1 cellular context compared by ENCODE assay signal in the genomic region with DNA sequence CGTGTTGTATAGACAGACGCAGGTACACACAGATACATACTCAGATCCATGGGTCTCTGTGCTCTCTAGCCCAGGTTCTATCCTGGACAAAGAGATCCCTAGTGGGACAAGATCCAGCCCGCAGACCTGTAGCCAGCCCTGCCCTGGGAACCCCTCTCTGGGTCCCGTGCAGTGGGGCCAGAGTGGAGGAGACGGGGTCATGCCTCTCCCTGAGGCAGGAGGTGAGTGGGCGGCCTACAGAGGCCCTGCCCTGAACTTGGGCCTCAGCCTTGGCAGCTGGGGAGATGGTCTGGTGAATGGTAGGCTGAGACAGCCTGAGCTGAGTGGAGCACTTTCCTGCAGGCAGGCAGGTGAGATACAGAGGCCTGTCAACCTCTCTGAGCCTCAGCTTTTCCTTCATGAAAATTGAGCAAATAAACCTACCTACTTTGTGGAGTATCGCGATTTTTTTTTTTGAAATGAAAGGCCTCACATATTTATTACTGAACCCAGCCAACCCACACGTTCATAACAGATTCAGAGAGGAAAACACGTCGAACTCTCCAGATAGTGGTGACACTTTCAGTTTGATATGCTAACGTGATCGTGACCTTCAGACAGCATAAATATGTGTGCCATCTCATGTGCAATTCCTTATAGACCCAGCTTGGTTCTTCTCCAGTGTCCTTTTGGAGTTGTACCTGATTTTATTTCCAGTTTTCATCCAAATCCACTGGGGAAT.
TF ChIP-seq lines count a peak whose summit lies in the region.

No MANE protein-coding gene starts in this region.

TF ChIP-seq in HepG2, 621 proteins besides CTCF, POLR2A, EP300 and RAD21 (continued from another document):
- TF ChIP-seq ZNF205 (CRISPR knock-in tag; IDR thresholded peaks at IDR 0.05) (no peak), HOXA3 (CRISPR knock-in tag; IDR thresholded peaks at IDR 0.05) (0 out of 2 replicates have a peak, but pooled peaks have one; percentile 12), NFE2L2 (IDR thresholded peaks at IDR 0.05; ENCODE audit: low read length) (no peak), SMYD3 (CRISPR knock-in tag; IDR thresholded peaks at IDR 0.05) (no peak), CHD4 (IDR thresholded peaks at IDR 0.05; ENCODE audit: borderline replicate concordance, low read length) (no peak), ZNF292 (CRISPR knock-in tag; IDR thresholded peaks at IDR 0.05; ENCODE audit: borderline replicate concordance, low read depth) (0 out of 2 replicates have a peak, but pooled peaks have one; percentile 39), HOXA7 (CRISPR knock-in tag; IDR thresholded peaks at IDR 0.05) (no peak), ZNF552 (CRISPR knock-in tag; IDR thresholded peaks at IDR 0.05; ENCODE audit: borderline replicate concordance) (no peak), ATM (IDR thresholded peaks at IDR 0.05; ENCODE audit: borderline replicate concordance) (no peak), ZNF652 (CRISPR knock-in tag; IDR thresholded peaks at IDR 0.05; ENCODE audit: borderline replicate concordance, low read depth) (no peak), MTA1 (CRISPR knock-in tag; IDR thresholded peaks at IDR 0.05; ENCODE audit: borderline replicate concordance) (no peak), RARA (CRISPR knock-in tag; IDR thresholded peaks at IDR 0.05) (0 out of 2 replicates have a peak, but pooled peaks have one; percentile 8), AHR (CRISPR knock-in tag; IDR thresholded peaks at IDR 0.05) (0 out of 2 replicates have a peak, but pooled peaks have one; percentile 26), SMAD9 (CRISPR knock-in tag; IDR thresholded peaks at IDR 0.05) (no peak), SALL1 (CRISPR knock-in tag; IDR thresholded peaks at IDR 0.05) (peak; percentile 22; the same call in 1 of the 2 replicates), ZNF10 (CRISPR knock-in tag; IDR thresholded peaks at IDR 0.05; ENCODE audit: borderline replicate concordance, low read depth) (no peak), ZNF451 (CRISPR knock-in tag; IDR thresholded peaks at IDR 0.05) (no peak), ZMYM3 (CRISPR knock-in tag; IDR thresholded peaks at IDR 0.05) (peak; percentile 48; the same call in 1 of the 2 replicates), ZNF510 (CRISPR knock-in tag; IDR thresholded peaks at IDR 0.05; ENCODE audit: low read depth) (no peak), ATF7-NPFF (CRISPR knock-in tag; IDR thresholded peaks at IDR 0.05; ENCODE audit: low read depth) (no peak), TRIM24 (CRISPR knock-in tag; IDR thresholded peaks at IDR 0.05) (no peak), RFX3 (CRISPR knock-in tag; IDR thresholded peaks at IDR 0.05) (no peak), TP53 (CRISPR knock-in tag; conservative IDR thresholded peaks at IDR 0.05) (no peak), GFI1 (CRISPR knock-in tag; IDR thresholded peaks at IDR 0.05; ENCODE audit: borderline replicate concordance) (no peak), MLLT10 (CRISPR knock-in tag; IDR thresholded peaks at IDR 0.05) (no peak), STAG1 (CRISPR knock-in tag; IDR thresholded peaks at IDR 0.05) (no peak), ZKSCAN5 (CRISPR knock-in tag; IDR thresholded peaks at IDR 0.05) (peak; percentile 87; the same call in 1 of the 2 replicates), TCF7L2 (IDR thresholded peaks at IDR 0.05; ENCODE audit: low read depth, low read length) (no peak), ZNF557 (CRISPR knock-in tag; IDR thresholded peaks at IDR 0.05) (no peak), ZNF782 (CRISPR knock-in tag; IDR thresholded peaks at IDR 0.05; ENCODE audit: borderline replicate concordance) (no peak), ZNF124 (CRISPR knock-in tag; IDR thresholded peaks at IDR 0.05) (no peak), CBX5 (CRISPR knock-in tag; IDR thresholded peaks at IDR 0.05; ENCODE audit: borderline replicate concordance) (no peak), SAP130 (CRISPR knock-in tag; IDR thresholded peaks at IDR 0.05; ENCODE audit: low read depth) (0 out of 2 replicates have a peak, but pooled peaks have one; percentile 13), ZNF354B (CRISPR knock-in tag; IDR thresholded peaks at IDR 0.05) (no peak)
- TF ChIP-seq, protein P1, sequence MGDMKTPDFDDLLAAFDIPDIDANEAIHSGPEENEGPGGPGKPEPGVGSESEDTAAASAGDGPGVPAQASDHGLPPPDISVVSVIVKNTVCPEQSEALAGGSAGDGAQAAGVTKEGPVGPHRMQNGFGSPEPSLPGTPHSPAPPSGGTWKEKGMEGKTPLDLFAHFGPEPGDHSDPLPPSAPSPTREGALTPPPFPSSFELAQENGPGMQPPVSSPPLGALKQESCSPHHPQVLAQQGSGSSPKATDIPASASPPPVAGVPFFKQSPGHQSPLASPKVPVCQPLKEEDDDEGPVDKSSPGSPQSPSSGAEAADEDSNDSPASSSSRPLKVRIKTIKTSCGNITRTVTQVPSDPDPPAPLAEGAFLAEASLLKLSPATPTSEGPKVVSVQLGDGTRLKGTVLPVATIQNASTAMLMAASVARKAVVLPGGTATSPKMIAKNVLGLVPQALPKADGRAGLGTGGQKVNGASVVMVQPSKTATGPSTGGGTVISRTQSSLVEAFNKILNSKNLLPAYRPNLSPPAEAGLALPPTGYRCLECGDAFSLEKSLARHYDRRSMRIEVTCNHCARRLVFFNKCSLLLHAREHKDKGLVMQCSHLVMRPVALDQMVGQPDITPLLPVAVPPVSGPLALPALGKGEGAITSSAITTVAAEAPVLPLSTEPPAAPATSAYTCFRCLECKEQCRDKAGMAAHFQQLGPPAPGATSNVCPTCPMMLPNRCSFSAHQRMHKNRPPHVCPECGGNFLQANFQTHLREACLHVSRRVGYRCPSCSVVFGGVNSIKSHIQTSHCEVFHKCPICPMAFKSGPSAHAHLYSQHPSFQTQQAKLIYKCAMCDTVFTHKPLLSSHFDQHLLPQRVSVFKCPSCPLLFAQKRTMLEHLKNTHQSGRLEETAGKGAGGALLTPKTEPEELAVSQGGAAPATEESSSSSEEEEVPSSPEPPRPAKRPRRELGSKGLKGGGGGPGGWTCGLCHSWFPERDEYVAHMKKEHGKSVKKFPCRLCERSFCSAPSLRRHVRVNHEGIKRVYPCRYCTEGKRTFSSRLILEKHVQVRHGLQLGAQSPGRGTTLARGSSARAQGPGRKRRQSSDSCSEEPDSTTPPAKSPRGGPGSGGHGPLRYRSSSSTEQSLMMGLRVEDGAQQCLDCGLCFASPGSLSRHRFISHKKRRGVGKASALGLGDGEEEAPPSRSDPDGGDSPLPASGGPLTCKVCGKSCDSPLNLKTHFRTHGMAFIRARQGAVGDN (CRISPR knock-in tag; IDR thresholded peaks at IDR 0.05) = peak; percentile 70
- TF ChIP-seq, protein P2, sequence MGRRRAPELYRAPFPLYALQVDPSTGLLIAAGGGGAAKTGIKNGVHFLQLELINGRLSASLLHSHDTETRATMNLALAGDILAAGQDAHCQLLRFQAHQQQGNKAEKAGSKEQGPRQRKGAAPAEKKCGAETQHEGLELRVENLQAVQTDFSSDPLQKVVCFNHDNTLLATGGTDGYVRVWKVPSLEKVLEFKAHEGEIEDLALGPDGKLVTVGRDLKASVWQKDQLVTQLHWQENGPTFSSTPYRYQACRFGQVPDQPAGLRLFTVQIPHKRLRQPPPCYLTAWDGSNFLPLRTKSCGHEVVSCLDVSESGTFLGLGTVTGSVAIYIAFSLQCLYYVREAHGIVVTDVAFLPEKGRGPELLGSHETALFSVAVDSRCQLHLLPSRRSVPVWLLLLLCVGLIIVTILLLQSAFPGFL (CRISPR knock-in tag; IDR thresholded peaks at IDR 0.05) = no peak
- TF ChIP-seq, protein P3, sequence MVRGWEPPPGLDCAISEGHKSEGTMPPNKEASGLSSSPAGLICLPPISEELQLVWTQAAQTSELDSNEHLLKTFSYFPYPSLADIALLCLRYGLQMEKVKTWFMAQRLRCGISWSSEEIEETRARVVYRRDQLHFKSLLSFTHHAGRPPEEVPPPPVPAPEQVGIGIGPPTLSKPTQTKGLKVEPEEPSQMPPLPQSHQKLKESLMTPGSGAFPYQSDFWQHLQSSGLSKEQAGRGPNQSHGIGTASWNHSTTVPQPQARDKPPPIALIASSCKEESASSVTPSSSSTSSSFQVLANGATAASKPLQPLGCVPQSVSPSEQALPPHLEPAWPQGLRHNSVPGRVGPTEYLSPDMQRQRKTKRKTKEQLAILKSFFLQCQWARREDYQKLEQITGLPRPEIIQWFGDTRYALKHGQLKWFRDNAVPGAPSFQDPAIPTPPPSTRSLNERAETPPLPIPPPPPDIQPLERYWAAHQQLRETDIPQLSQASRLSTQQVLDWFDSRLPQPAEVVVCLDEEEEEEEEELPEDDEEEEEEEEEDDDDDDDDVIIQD (CRISPR knock-in tag; IDR thresholded peaks at IDR 0.05; ENCODE audit: low read depth) = no peak
- TF ChIP-seq, protein P4, sequence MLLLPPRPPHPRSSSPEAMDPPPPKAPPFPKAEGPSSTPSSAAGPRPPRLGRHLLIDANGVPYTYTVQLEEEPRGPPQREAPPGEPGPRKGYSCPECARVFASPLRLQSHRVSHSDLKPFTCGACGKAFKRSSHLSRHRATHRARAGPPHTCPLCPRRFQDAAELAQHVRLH (CRISPR knock-in tag; IDR thresholded peaks at IDR 0.05; ENCODE audit: borderline replicate concordance, low read depth) = no peak
- TF ChIP-seq, protein P5, sequence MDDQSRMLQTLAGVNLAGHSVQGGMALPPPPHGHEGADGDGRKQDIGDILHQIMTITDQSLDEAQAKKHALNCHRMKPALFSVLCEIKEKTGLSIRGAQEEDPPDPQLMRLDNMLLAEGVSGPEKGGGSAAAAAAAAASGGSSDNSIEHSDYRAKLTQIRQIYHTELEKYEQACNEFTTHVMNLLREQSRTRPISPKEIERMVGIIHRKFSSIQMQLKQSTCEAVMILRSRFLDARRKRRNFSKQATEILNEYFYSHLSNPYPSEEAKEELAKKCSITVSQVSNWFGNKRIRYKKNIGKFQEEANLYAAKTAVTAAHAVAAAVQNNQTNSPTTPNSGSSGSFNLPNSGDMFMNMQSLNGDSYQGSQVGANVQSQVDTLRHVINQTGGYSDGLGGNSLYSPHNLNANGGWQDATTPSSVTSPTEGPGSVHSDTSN (CRISPR knock-in tag; IDR thresholded peaks at IDR 0.05; ENCODE audit: borderline replicate concordance) = no peak
- TF ChIP-seq, protein P6, sequence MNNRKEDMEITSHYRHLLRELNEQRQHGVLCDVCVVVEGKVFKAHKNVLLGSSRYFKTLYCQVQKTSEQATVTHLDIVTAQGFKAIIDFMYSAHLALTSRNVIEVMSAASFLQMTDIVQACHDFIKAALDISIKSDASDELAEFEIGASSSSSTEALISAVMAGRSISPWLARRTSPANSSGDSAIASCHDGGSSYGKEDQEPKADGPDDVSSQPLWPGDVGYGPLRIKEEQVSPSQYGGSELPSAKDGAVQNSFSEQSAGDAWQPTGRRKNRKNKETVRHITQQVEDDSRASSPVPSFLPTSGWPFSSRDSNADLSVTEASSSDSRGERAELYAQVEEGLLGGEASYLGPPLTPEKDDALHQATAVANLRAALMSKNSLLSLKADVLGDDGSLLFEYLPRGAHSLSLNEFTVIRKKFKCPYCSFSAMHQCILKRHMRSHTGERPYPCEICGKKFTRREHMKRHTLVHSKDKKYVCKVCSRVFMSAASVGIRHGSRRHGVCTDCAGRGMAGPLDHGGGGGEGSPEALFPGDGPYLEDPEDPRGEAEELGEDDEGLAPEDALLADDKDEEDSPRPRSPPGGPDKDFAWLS (CRISPR knock-in tag; IDR thresholded peaks at IDR 0.05; ENCODE audit: borderline replicate concordance) = no peak
- TF ChIP-seq, protein P7, sequence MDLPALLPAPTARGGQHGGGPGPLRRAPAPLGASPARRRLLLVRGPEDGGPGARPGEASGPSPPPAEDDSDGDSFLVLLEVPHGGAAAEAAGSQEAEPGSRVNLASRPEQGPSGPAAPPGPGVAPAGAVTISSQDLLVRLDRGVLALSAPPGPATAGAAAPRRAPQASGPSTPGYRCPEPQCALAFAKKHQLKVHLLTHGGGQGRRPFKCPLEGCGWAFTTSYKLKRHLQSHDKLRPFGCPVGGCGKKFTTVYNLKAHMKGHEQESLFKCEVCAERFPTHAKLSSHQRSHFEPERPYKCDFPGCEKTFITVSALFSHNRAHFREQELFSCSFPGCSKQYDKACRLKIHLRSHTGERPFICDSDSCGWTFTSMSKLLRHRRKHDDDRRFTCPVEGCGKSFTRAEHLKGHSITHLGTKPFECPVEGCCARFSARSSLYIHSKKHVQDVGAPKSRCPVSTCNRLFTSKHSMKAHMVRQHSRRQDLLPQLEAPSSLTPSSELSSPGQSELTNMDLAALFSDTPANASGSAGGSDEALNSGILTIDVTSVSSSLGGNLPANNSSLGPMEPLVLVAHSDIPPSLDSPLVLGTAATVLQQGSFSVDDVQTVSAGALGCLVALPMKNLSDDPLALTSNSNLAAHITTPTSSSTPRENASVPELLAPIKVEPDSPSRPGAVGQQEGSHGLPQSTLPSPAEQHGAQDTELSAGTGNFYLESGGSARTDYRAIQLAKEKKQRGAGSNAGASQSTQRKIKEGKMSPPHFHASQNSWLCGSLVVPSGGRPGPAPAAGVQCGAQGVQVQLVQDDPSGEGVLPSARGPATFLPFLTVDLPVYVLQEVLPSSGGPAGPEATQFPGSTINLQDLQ (CRISPR knock-in tag; IDR thresholded peaks at IDR 0.05) = no peak
